Comparison of ENCODE assay signal across 1 cellular context in genomic region chr9:127937046-127937382, GRCh38.
TF ChIP-seq lines count a peak whose summit lies in the region.

No MANE protein-coding gene starts in this region.

TF ChIP-seq in H1, 55 proteins besides CTCF, POLR2A, EP300 and RAD21:
- TF ChIP-seq SP4 (IDR thresholded peaks at IDR 0.05; ENCODE audit: low read length) (no peak), SUZ12 (IDR thresholded peaks at IDR 0.05; ENCODE audit: low read length) (no peak), CHD1 (IDR thresholded peaks at IDR 0.05; ENCODE audit: low read depth, low read length) (no peak), POLR2AphosphoS5 (IDR thresholded peaks at IDR 0.05; ENCODE audit: low read depth, low read length) (no peak), BACH1 (IDR thresholded peaks at IDR 0.05; ENCODE audit: low read length) (no peak), EZH2 (IDR thresholded peaks at IDR 0.05; ENCODE audit: low read depth, low read length, severe bottlenecking) (no peak), JUN (IDR thresholded peaks at IDR 0.05; ENCODE audit: low read depth, low read length) (no peak), TAF7 (optimal IDR thresholded peaks at IDR 0.05; ENCODE audit: borderline replicate concordance, low read depth, low read length) (no peak), ASH2L (IDR thresholded peaks at IDR 0.05; ENCODE audit: low read length) (no peak), TEAD4 (IDR thresholded peaks at IDR 0.05; ENCODE audit: low read depth, low read length) (no peak), CBX5 (IDR thresholded peaks at IDR 0.05; ENCODE audit: low read depth, low read length) (no peak), EGR1 (IDR thresholded peaks at IDR 0.05; ENCODE audit: borderline replicate concordance, low read depth, low read length) (no peak), CREB1 (IDR thresholded peaks at IDR 0.05) (no peak), TBP (IDR thresholded peaks at IDR 0.05; ENCODE audit: low read depth, low read length) (no peak), HDAC2 (IDR thresholded peaks at IDR 0.05; ENCODE audit: borderline replicate concordance in 1 of 2, low read depth in 2 of 2, low read length in 2 of 2) (no peak), YY1 (IDR thresholded peaks at IDR 0.05; ENCODE audit: low read depth, low read length) (no peak), NRF1 (IDR thresholded peaks at IDR 0.05; ENCODE audit: low read depth, low read length) (no peak)
- TF ChIP-seq, protein P1, sequence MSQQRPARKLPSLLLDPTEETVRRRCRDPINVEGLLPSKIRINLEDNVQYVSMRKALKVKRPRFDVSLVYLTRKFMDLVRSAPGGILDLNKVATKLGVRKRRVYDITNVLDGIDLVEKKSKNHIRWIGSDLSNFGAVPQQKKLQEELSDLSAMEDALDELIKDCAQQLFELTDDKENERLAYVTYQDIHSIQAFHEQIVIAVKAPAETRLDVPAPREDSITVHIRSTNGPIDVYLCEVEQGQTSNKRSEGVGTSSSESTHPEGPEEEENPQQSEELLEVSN (IDR thresholded peaks at IDR 0.05): no peak
